Comparison of ENCODE assay signal across 7 cellular contexts in genomic region chr13:60721063-60721462, GRCh38.
"Had no signal": no experiment of that assay in that cellular context is flagged by ENCODE, and none has a peak within 500 bp of the region (broad histone marks: within the 10 kb centered on the region; RNA-seq: fewer than 3 reads in every experiment).

No MANE protein-coding gene starts in this region.

- H3K4me3 Mint-ChIP-seq: H9, IgD-negative memory B cell had no signal

- H2AFZ ChIP-seq: GM23248 had no signal

- DNase-seq: GM23248, H9, HCEC 1CT, KBM-7 had no signal

- H3K27ac ChIP-seq: GM23248, HL-60 had no signal

- H3K36me3 Mint-ChIP-seq: IgD-negative memory B cell had no signal

- H3K27me3 Mint-ChIP-seq: IgD-negative memory B cell had no signal

- H3K27ac Mint-ChIP-seq: H9, IgD-negative memory B cell had no signal

- H3K9me3 Mint-ChIP-seq: H9 had no signal

- H3K4me3 ChIP-seq: GM23248 had no signal

- H3K4me1 Mint-ChIP-seq: IgD-negative memory B cell had no signal

- ATAC-seq: HepG2 had no signal
